Comparison of ENCODE assay signal across 12 cellular contexts in the genomic region with DNA sequence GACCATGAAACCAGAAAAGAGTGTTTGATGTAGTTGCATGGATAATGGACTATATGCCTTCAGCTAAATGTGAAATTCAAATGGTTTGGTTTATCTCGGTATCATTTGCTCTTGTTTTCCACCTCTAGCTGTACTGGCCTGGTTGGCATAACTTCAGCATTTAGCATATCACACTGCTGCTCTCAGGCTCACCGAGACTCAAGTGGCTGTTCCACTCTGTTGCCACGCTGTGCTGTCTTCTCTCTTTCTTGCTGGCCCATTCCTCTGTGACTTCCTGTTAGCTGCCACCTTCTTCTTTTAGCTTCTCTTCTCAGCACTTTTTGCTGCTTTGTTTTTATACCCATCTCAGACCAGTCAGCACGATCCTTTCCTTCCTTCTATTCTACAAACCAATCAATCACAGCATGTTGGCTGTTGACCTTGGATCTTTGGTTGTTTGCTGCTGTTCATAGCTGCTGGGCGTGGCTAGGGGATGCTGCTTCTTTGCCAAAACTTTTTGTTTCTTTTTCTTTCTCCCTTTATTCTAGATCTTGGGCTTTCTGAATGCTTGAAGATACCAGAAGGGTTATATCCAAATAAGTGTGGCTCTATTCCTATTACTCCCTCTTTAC. TPM values are rescaled to one million over a fixed set of nuclear protein-coding genes. Genes with fewer than 3 reads are reported as not detected.
DNase-seq lines count a peak whose midpoint lies in the region; ATAC-seq and TF ChIP-seq lines count a peak whose summit lies in the region.
"Had no signal": no experiment of that assay in that cellular context is flagged by ENCODE, and none has a peak within 500 bp of the region (broad histone marks: within the 10 kb centered on the region; RNA-seq: fewer than 3 reads in every experiment).

No MANE protein-coding gene starts in this region.

- H4K91ac ChIP-seq in H9 (ENCODE audit: insufficient read length, low read depth, low read length): no peak overlapping the region

- POLR2A ChIA-PET in activated B cell treated with CpG ODN at 0.5 μM for 24 hours (lab: Charles Lee): interaction anchor here (1.7 kb wide), 1 partner anchor 23 kb away, joined by 6 read pairs; no protein-coding TSS in a partner anchor

- H3K27ac ChIP-seq in parathyroid adenoma (peak overlapping the region; percentile 36), tibial artery (no peak overlapping the region), H9 (ENCODE audit: insufficient read length, low read depth, low read length) (no peak overlapping the region)

- peak overlapping the region; percentile 71 for H3K27ac Mint-ChIP-seq in activated T-cell treated with anti-CD3 and anti-CD28 coated beads, Interleukin-2, amount 50 U/mL, for 24 hours
- H3K27ac Mint-ChIP-seq in activated B cell treated with CpG ODN at 0.5 μM for 24 hours (peak overlapping the region; percentile 78), H9 (no peak overlapping the region; a peak in 1 of 7 replicates)
- H3K27ac Mint-ChIP-seq: nephron had no signal

- no peak overlapping the region for H2BK12ac ChIP-seq in H9 (ENCODE audit: insufficient read length, low read depth, low read length)

- H3K9me3 Mint-ChIP-seq in activated T-cell treated with anti-CD3 and anti-CD28 coated beads, Interleukin-2, amount 50 U/mL, for 24 hours: no peaks in the 10 kb centered on the region
- H3K9me3 Mint-ChIP-seq in activated B cell treated with CpG ODN at 0.5 μM for 24 hours: no peaks in the 10 kb centered on the region
- H3K9me3 Mint-ChIP-seq in H9: peaks cover 50 to 51% of the 10 kb centered on the region in 2 experiments
- H3K9me3 Mint-ChIP-seq: nephron had no signal

- H2AFZ ChIP-seq in parathyroid adenoma (peak overlapping the region; percentile 28), H9 (ENCODE audit: low read length) (no peak overlapping the region)

- no peak overlapping the region for H3K14ac ChIP-seq in H9 (ENCODE audit: insufficient read depth, low read length)

- H3K79me1 ChIP-seq in H9 (ENCODE audit: insufficient read depth, low read depth, low read length, poor library complexity, severe bottlenecking): no peaks in the 10 kb centered on the region

- no peak overlapping the region for H3K4ac ChIP-seq in H9 (ENCODE audit: low read depth, low read length)

- WGBS in H9 (ENCODE audit: extremely low coverage, insufficient read length, low lambda C conversion rate): no CpG with 5 or more reads among the region's 5 CpGs

- H3K23ac ChIP-seq in H9 (ENCODE audit: insufficient read length, low read depth, low read length): no peak overlapping the region

- no peak overlapping the region for H2BK20ac ChIP-seq in H9 (ENCODE audit: low read depth, low read length, poor library complexity, severe bottlenecking)

- ATAC-seq in GM21786 (IDR thresholded peaks at IDR 0.05; ENCODE audit: unreplicated experiment) (peak; percentile 75), activated B cell treated with CpG ODN at 0.5 μM for 24 hours (ENCODE audit: low read depth) (peak; percentile 88)
- ATAC-seq: SK-N-SH treated with all-trans-retinoic acid at 6 μM for 48 hours had no signal

- H3K4me1 ChIP-seq in parathyroid adenoma (no peaks in the 10 kb centered on the region), tibial artery (peaks cover 0 to 6% (median 0%) of the 10 kb centered on the region in 4 donors), H9 (ENCODE audit: insufficient read depth, low read length) (no peaks in the 10 kb centered on the region)

- H3K9me3 ChIP-seq in parathyroid adenoma (ENCODE audit: control insufficient read depth, low read length) (no peaks in the 10 kb centered on the region), tibial artery (no peaks in the 10 kb centered on the region), H9 (ENCODE audit: control insufficient read depth, low read depth, low read length) (peaks cover 30% of the 10 kb centered on the region)
- H3K9me3 ChIP-seq: heart left ventricle had no signal

- H3K27me3 ChIP-seq in parathyroid adenoma (ENCODE audit: control insufficient read depth, insufficient read depth, low read length) (no peaks in the 10 kb centered on the region), tibial artery (no peaks in the 10 kb centered on the region), H9 (ENCODE audit: insufficient read depth, low read length) (no peaks in the 10 kb centered on the region)

- no peak overlapping the region for H4K5ac ChIP-seq in H9 (ENCODE audit: insufficient read length, low read depth, low read length)

- no peak overlapping the region for H3K18ac ChIP-seq in H9 (ENCODE audit: insufficient read length, low read depth, low read length)

- peaks cover 23% of the 10 kb centered on the region for H3K4me1 Mint-ChIP-seq in activated T-cell treated with anti-CD3 and anti-CD28 coated beads, Interleukin-2, amount 50 U/mL, for 24 hours (ENCODE audit: low read depth)
- H3K4me1 Mint-ChIP-seq in activated B cell treated with CpG ODN at 0.5 μM for 24 hours: peaks cover 42% of the 10 kb centered on the region
- peaks cover 3 to 10% of the 10 kb centered on the region in 2 experiments; a peak in 3 of 4 replicates for H3K4me1 Mint-ChIP-seq in H9
- H3K4me1 Mint-ChIP-seq: nephron had no signal

- H3K23me2 ChIP-seq in H9 (ENCODE audit: insufficient read length, low read depth, low read length, poor library complexity, severe bottlenecking): no peaks in the 10 kb centered on the region

- H3K4me3 Mint-ChIP-seq in activated T-cell treated with anti-CD3 and anti-CD28 coated beads, Interleukin-2, amount 50 U/mL, for 24 hours: no peak overlapping the region
- H3K4me3 Mint-ChIP-seq in activated B cell treated with CpG ODN at 0.5 μM for 24 hours (peak overlapping the region; percentile 30), H9 (no peak overlapping the region)
- H3K4me3 Mint-ChIP-seq: nephron had no signal

- H3K27me3 Mint-ChIP-seq in activated T-cell treated with anti-CD3 and anti-CD28 coated beads, Interleukin-2, amount 50 U/mL, for 24 hours: peaks cover 13% of the 10 kb centered on the region
- no peaks in the 10 kb centered on the region for H3K27me3 Mint-ChIP-seq in activated B cell treated with CpG ODN at 0.5 μM for 24 hours
- H3K27me3 Mint-ChIP-seq in H9 (ENCODE audit: low read depth): no peaks in the 10 kb centered on the region; the same call in none of the 2 replicates

- DNase-seq in activated T-cell treated with anti-CD3 and anti-CD28 coated beads, Interleukin-2, amount 50 U/mL, for 24 hours: no peak
- DNase-seq in activated T-cell treated with anti-CD3 and anti-CD28 coated beads for 4 hours: no peak
- no peak for DNase-seq in activated B cell treated with CpG ODN at 0.5 μM for 24 hours
- no peak for DNase-seq in NCI-H1105 treated with DMSO at 0.1 percent for 48 hours (lab: John Stamatoyannopoulos, UW)
- DNase-seq in tibial artery: no peak
- DNase-seq in H9: no peak
- DNase-seq: NCI-H226 had no signal

- CTCF ChIA-PET in activated B cell treated with CpG ODN at 0.5 μM for 24 hours (lab: Charles Lee): interaction anchor here (0.7 to 1.5 kb wide), 9 partner anchors 9 to 387 kb away, joined by 3 to 5 read pairs (median 3); no protein-coding TSS in a partner anchor

- H4K8ac ChIP-seq in H9 (replicated peaks; ENCODE audit: insufficient read length, low read depth, low read length): no peak overlapping the region

- no peak overlapping the region for H2AK5ac ChIP-seq in H9 (ENCODE audit: insufficient read length, low read length)

- H3K79me2 ChIP-seq in parathyroid adenoma: no peaks in the 10 kb centered on the region
- no peaks in the 10 kb centered on the region for H3K79me2 ChIP-seq in H9 (ENCODE audit: insufficient read depth, low read length)

- no peaks in the 10 kb centered on the region for H3K36me3 ChIP-seq in parathyroid adenoma (ENCODE audit: control insufficient read depth, insufficient read depth, low read length)
- H3K36me3 ChIP-seq in tibial artery: no peaks in the 10 kb centered on the region

- no peak overlapping the region for H3K4me3 ChIP-seq in parathyroid adenoma (ENCODE audit: low read depth, low read length)
- no peak overlapping the region for H3K4me3 ChIP-seq in tibial artery
- H3K4me3 ChIP-seq: heart left ventricle had no signal

- H2BK120ac ChIP-seq in H9 (ENCODE audit: low read depth, low read length, poor library complexity, severe bottlenecking): no peak overlapping the region

- H3K4me2 ChIP-seq in parathyroid adenoma (ENCODE audit: low read length): peak overlapping the region; percentile 22
- H3K4me2 ChIP-seq in H9 (ENCODE audit: insufficient read depth, insufficient read length, low read length): no peak overlapping the region

- no peak overlapping the region for H2BK5ac ChIP-seq in H9 (ENCODE audit: insufficient read length, low read length)

- no peak overlapping the region for H3K56ac ChIP-seq in H9 (ENCODE audit: insufficient read length, low read depth, low read length)

- H4K20me1 ChIP-seq in H9 (ENCODE audit: control insufficient read depth, insufficient read depth, insufficient read length): no peaks in the 10 kb centered on the region

- H3K9ac ChIP-seq in parathyroid adenoma (no peak overlapping the region), H9 (ENCODE audit: extremely low read depth, insufficient read length, low read length) (no peak overlapping the region)

- intact Hi-C loops in activated B cell treated with CpG ODN at 0.5 μM for 24 hours (cut with micrococcal nuclease) (loop anchor here (1.0 to 10.0 kb wide), 3 partner anchors 23 to 390 kb away; no protein-coding TSS in a partner anchor), tibial artery (cut with DNase I; ENCODE audit: low total_unique reads) (no loop called here)

- H3K36me3 Mint-ChIP-seq in activated T-cell treated with anti-CD3 and anti-CD28 coated beads, Interleukin-2, amount 50 U/mL, for 24 hours (ENCODE audit: low read depth): peaks cover 32% of the 10 kb centered on the region
- H3K36me3 Mint-ChIP-seq in activated B cell treated with CpG ODN at 0.5 μM for 24 hours (ENCODE audit: low read depth): peaks cover 20% of the 10 kb centered on the region
- peaks cover 0 to 6% (median 0%) of the 10 kb centered on the region in 3 experiments; a peak in 2 of 7 replicates for H3K36me3 Mint-ChIP-seq in H9 (ENCODE audit: insufficient read depth in 1 of 3, low read depth in 3 of 3)

- TF ChIP-seq CTCF in activated B cell treated with CpG ODN at 0.5 μM for 24 hours (IDR thresholded peaks at IDR 0.05) (no peak), parathyroid adenoma (IDR thresholded peaks at IDR 0.05) (no peak), tibial artery (IDR thresholded peaks at IDR 0.05) (no peak), H9 (conservative IDR thresholded peaks at IDR 0.05) (no peak)

- H3T11ph ChIP-seq in H9 (ENCODE audit: low read length): no peak overlapping the region

- H2BK15ac ChIP-seq in H9 (ENCODE audit: low read depth, low read length): no peak overlapping the region

RNA-seq across cellular contexts. Expression of a gene that starts 24.0 kb away (rescaled TPM):
- 23.3 and 24.6 TPM in 2 replicates for total RNA-seq in activated B cell treated with CpG ODN at 0.5 μM for 24 hours
- 7.4 and 7.8 TPM in 2 replicates for total RNA-seq in H9 (2021)

Comparison
In these comparisons a context has a peak if more than half of its experiments do, and no peak if none do; other contexts are left out.
1. H3K27ac Mint-ChIP-seq: peak in activated T-cell treated with anti-CD3 and anti-CD28 coated beads, Interleukin-2, amount 50 U/mL, for 24 hours (single experiment) and activated B cell treated with CpG ODN at 0.5 μM for 24 hours (single experiment); none in H9 (0 of 3).